ENCODE assay signal across 27 cellular contexts in genomic region chr2:164593541-164593940, GRCh38. TPM values are rescaled to one million over a fixed set of nuclear protein-coding genes. Genes with fewer than 3 reads are reported as not detected.
"Had no signal": no experiment of that assay in that cellular context is flagged by ENCODE, and none has a peak within 500 bp of the region (broad histone marks: within the 10 kb centered on the region; RNA-seq: fewer than 3 reads in every experiment).

No MANE protein-coding gene starts in this region.

- H3K4me3 ChIP-seq: coronary artery, dorsolateral prefrontal cortex, spleen, tibial nerve had no signal

- FAIRE-seq: astrocyte, keratinocyte had no signal

- H3K36me3 ChIP-seq: brain microvascular endothelial cell, spleen, tibial nerve had no signal

- H3K4me1 ChIP-seq: spleen had no signal

- DNase-seq: activated CD4-positive, alpha-beta T cell treated with anti-CD3 and anti-CD28 coated beads for 1 hour; activated CD4-positive, alpha-beta T cell treated with anti-CD3 and anti-CD28 coated beads, Interleukin-2, amount 10 ng/mL, durations not matched to agents 7 days and 5 days; activated CD8-positive, alpha-beta T cell treated with anti-CD3 and anti-CD28 coated beads for 36 hours; activated gamma-delta T cell treated with Interleukin-2 at 50 U/mL for 16 hours; activated naive CD4-positive, alpha-beta T cell treated with anti-CD3 and anti-CD28 coated beads, Interleukin-2, amount 50 U/mL, for 16 hours; activated T-cell treated with anti-CD3 and anti-CD28 coated beads, Interleukin-2, amount 50 U/mL, for 4 hours; amniotic stem cell; brain microvascular endothelial cell; dorsolateral prefrontal cortex; effector memory CD4-positive, alpha-beta T cell; head of caudate nucleus; hypothalamus; left cardiac atrium; left ventricle myocardium superior; midbrain; naive thymus-derived CD4-positive, alpha-beta T cell; occipital lobe; right cardiac atrium; spleen; stimulated activated naive CD4-positive, alpha-beta T cell treated with Interleukin-2 at 50 U/mL for 16 hours; T-helper 2 cell had no signal

- ATAC-seq: activated CD8-positive, alpha-beta T cell treated with anti-CD3 and anti-CD28 coated beads for 36 hours; activated T-cell treated with anti-CD3 and anti-CD28 coated beads, Interleukin-2, amount 50 U/mL, for 4 hours; activated T-helper 17 cell treated with anti-CD3 and anti-CD28 coated beads, Interleukin-2, amount 50 U/mL, for 72 hours; left cardiac atrium; left ventricle myocardium superior; naive thymus-derived CD4-positive, alpha-beta T cell; right cardiac atrium had no signal

- H3K9me3 ChIP-seq: tibial nerve had no signal

- H3K27ac ChIP-seq: brain microvascular endothelial cell, coronary artery, dorsolateral prefrontal cortex, spleen, tibial nerve had no signal

- H3K27me3 ChIP-seq: brain microvascular endothelial cell, spleen, tibial nerve had no signal

RNA-seq across cellular contexts. Expression of gene GRB14, which starts 27.7 kb away (rescaled TPM):
- total RNA-seq: activated CD4-positive, alpha-beta T cell treated with anti-CD3 and anti-CD28 coated beads, Interleukin-2, amount 10 ng/mL, durations not matched to agents 7 days and 5 days; activated CD8-positive, alpha-beta T cell treated with anti-CD3 and anti-CD28 coated beads for 36 hours; activated T-helper 17 cell treated with anti-CD3 and anti-CD28 coated beads, Interleukin-2, amount 50 U/mL, for 72 hours; fibroblast of villous mesenchyme; naive thymus-derived CD4-positive, alpha-beta T cell had no signal
- polyA plus RNA-seq: naive thymus-derived CD4-positive, alpha-beta T cell had no signal
